1 cellular context compared by ENCODE assay signal in the genomic region with DNA sequence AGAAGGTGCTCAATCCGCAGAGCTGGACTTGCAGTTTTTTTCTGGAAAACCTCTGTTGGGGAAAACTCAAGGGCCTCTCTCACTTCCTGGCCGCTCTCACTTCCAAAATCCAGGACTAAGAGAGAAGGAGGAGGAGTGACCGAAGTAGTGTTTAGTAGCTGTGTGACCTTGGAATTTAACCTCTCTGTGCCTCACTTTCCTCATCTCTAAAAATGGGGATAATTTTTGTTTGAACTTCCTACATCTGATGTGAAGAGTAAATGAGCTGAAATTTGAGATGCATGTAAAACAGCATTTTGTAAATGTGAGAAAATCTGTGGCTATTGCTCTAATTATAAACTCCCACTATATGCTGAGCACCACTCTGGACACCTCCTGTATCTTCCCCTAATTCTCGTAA.
TF ChIP-seq lines count a peak whose summit lies in the region.

No MANE protein-coding gene starts in this region.

TF ChIP-seq in HepG2, 621 proteins besides CTCF, POLR2A, EP300 and RAD21:
- TF ChIP-seq HES4 (CRISPR knock-in tag; IDR thresholded peaks at IDR 0.05; ENCODE audit: borderline replicate concordance) (no peak), ZFYVE20 (CRISPR knock-in tag; IDR thresholded peaks at IDR 0.05; ENCODE audit: borderline replicate concordance, low read depth) (no peak), HDAC1 (CRISPR knock-in tag; IDR thresholded peaks at IDR 0.05) (no peak), ESRRA (CRISPR knock-in tag; IDR thresholded peaks at IDR 0.05; ENCODE audit: low read depth) (0 out of 2 replicates have a peak, but pooled peaks have one; percentile 27), ZNF629 (CRISPR knock-in tag; conservative IDR thresholded peaks at IDR 0.05) (peak; percentile 83), RBFOX2 (IDR thresholded peaks at IDR 0.05; ENCODE audit: low read depth, low read length) (peak; percentile 14; the same call in 1 of the 2 replicates), ZMYM2 (CRISPR knock-in tag; IDR thresholded peaks at IDR 0.05) (no peak), RCOR2 (CRISPR knock-in tag; IDR thresholded peaks at IDR 0.05) (no peak), ZMYM3 (CRISPR knock-in tag; IDR thresholded peaks at IDR 0.05) (peak; percentile 48; the same call in 1 of the 2 replicates)
TF ChIP-seq in HepG2: peak in this region for 4.
